Comparison of ENCODE assay signal across 8 cellular contexts in genomic region chr2:169038338-169038757, GRCh38.
DNase-seq lines count a peak whose midpoint lies in the region; ATAC-seq and FAIRE-seq lines count a peak whose summit lies in the region.

No MANE protein-coding gene starts in this region.

- DNase-seq in SIG-M5 treated with dmso at 0.1 percent for 504 hours (lab: John Stamatoyannopoulos, UW; ENCODE audit: unreplicated experiment), result peak; percentile 92
- DNase-seq in non-pigmented ciliary epithelial cell (ENCODE audit: low read depth), result peak; percentile 22
- no peak for DNase-seq in GM19239 (ENCODE audit: insufficient read length, low spot score)
- no peak for DNase-seq in GOT3 (lab: John Stamatoyannopoulos, UW)
- DNase-seq in retina, result no peak
- DNase-seq in NK-92 (lab: John Stamatoyannopoulos, UW; ENCODE audit: unreplicated experiment), result no peak

- peak; percentile 57 for ATAC-seq in GM19035 (IDR thresholded peaks at IDR 0.05; ENCODE audit: unreplicated experiment)
- ATAC-seq in HG02973 (IDR thresholded peaks at IDR 0.05; ENCODE audit: unreplicated experiment), result peak; percentile 72

- no peak for FAIRE-seq in GM19239 (lab: Jason Lieb, UNC)

Comparison
In these comparisons a context has a peak if more than half of its experiments do, and no peak if none do; other contexts are left out.
1. DNase-seq: peak in SIG-M5 treated with dmso at 0.1 percent for 504 hours (single experiment) and non-pigmented ciliary epithelial cell (single experiment); none in GM19239 (single experiment), GOT3 (single experiment), retina (single experiment) and NK-92 (single experiment).